19 cellular contexts compared by ENCODE assay signal in the genomic region with DNA sequence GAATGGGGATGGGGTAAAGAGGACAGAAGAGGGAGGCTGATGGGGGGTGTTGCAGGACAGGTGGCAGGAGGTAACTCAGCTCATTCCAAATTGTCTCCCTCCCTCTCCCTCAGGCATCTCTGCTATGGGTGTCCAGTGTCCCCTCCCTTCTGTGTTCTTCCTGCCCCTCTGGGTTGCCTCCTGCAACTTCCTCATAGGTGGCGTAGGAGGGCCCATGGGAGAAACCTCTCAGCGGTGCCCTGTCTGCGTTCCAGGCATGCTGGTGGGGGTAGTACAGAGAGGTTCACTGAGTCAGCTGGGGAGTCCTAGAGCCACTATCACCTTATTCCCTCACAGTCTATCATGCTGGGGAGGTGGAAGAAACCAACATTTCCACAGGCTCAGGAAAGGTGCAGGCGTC. TPM values are rescaled to one million over a fixed set of nuclear protein-coding genes. Genes with fewer than 3 reads are reported as not detected.
DNase-seq lines count a peak whose midpoint lies in the region; ATAC-seq, FAIRE-seq and TF ChIP-seq lines count a peak whose summit lies in the region.
"Had no signal": no experiment of that assay in that cellular context is flagged by ENCODE, and none has a peak within 500 bp of the region (broad histone marks: within the 10 kb centered on the region; RNA-seq: fewer than 3 reads in every experiment).

No MANE protein-coding gene starts in this region.

- FAIRE-seq in GM12878 (lab: Jason Lieb, UNC) (no peak), HTR-8/SVneo (lab: Jason Lieb, UNC) (no peak)
- FAIRE-seq: HepG2 had no signal

- H3K36me3 ChIP-seq in left ventricle myocardium inferior (peaks cover 6% of the 10 kb centered on the region), GM12878 (ENCODE audit: control insufficient read depth in 2 of 2, insufficient read depth in 2 of 2, low read length in 1 of 2) (no peaks in the 10 kb centered on the region), GM23248 (ENCODE audit: low read depth) (no peaks in the 10 kb centered on the region)
- H3K36me3 ChIP-seq: MG63 had no signal

- ATAC-seq in Right ventricle myocardium superior (ENCODE audit: poor library complexity) (no peak), GM12878 (no peak), GM18870 (IDR thresholded peaks at IDR 0.05; ENCODE audit: unreplicated experiment) (no peak)
- ATAC-seq: CD8-positive, alpha-beta T cell; HepG2 had no signal

- in situ Hi-C loops in GM12878 (cut with MboI), result no loop called here
- in situ Hi-C loops in GM23248 (cut with MboI), result no loop called here

- WGBS in GM12878 (ENCODE audit: insufficient coverage, insufficient replicate concordance, low lambda C conversion rate, missing lambda C conversion rate), result 17% methylated on average over 4 of the region's 4 CpGs
- 81 to 95% methylated on average over 4 of the region's 4 CpGs for WGBS in GM23248 (ENCODE audit: low coverage in 1 of 2, low lambda C conversion rate in 2 of 2, missing lambda C conversion rate in 2 of 2), 2 experiments

- H3K4me2 ChIP-seq in GM12878 (ENCODE audit: control insufficient read depth, insufficient read depth) (no peak overlapping the region), GM23248 (ENCODE audit: unreplicated experiment) (no peak overlapping the region)
- H3K4me2 ChIP-seq: KMS-11 had no signal

- RAD21 ChIA-PET in GM12878 (lab: Charles Lee; ENCODE audit: unreplicated experiment), result no interaction called here

- H2AFZ ChIP-seq in GM12878 (ENCODE audit: control insufficient read depth, low read depth, low read length) (no peak overlapping the region), GM23248 (no peak overlapping the region)

- TF ChIP-seq RAD21 in GM12878 (IDR thresholded peaks at IDR 0.05; ENCODE audit: insufficient read depth, low read depth, low read length), result no peak

- intact Hi-C loops in left ventricle myocardium inferior (cut with micrococcal nuclease) (no loop called here), Right ventricle myocardium superior (cut with DNase I) (no loop called here), GM12878 (cut with micrococcal nuclease; ENCODE audit: unreplicated experiment) (no loop called here)

- no peaks in the 10 kb centered on the region for H3F3A ChIP-seq in GM23248 (ENCODE audit: insufficient read depth)

- TF ChIP-seq CTCF in left ventricle myocardium inferior (IDR thresholded peaks at IDR 0.05; ENCODE audit: borderline replicate concordance), result no peak
- no peak for TF ChIP-seq CTCF in LNCaP clone FGC (IDR thresholded peaks at IDR 0.05; ENCODE audit: control insufficient read depth, extremely low read depth, insufficient read depth)
- TF ChIP-seq CTCF in GM12878 (IDR thresholded peaks at IDR 0.05 in 2 of 3, conservative IDR thresholded peaks at IDR 0.05 in 1 of 3; ENCODE audit: control insufficient read depth in 2 of 3, extremely low read depth in 1 of 3, insufficient read depth in 1 of 3, low read depth in 3 of 3, low read length in 3 of 3), result no peak

- H3K27ac ChIP-seq in left ventricle myocardium inferior (replicated peaks) (peak overlapping the region; percentile 84), GM12878 (ENCODE audit: control insufficient read depth, insufficient read depth) (no peak overlapping the region), GM23248 (no peak overlapping the region)
- H3K27ac ChIP-seq: KMS-11, RWPE1 had no signal

- no peak overlapping the region for H3K4me3 ChIP-seq in left ventricle myocardium inferior
- H3K4me3 ChIP-seq in LNCaP clone FGC (ENCODE audit: low read depth, low read length), result peak overlapping the region; percentile 17; the same call in 1 of the 2 replicates
- no peak overlapping the region for H3K4me3 ChIP-seq in GM12878
- no peak overlapping the region for H3K4me3 ChIP-seq in GM23248
- H3K4me3 ChIP-seq: MG63 had no signal

- H3K9me2 ChIP-seq in GM23248 (ENCODE audit: insufficient read depth), result no peaks in the 10 kb centered on the region

- H3K27me3 ChIP-seq in left ventricle myocardium inferior (ENCODE audit: low read depth) (peaks cover 5% of the 10 kb centered on the region), GM12878 (replicated peaks in 1 of 2; ENCODE audit: control insufficient read depth in 2 of 2, insufficient read depth in 2 of 2, low read length in 1 of 2) (peaks cover 2 to 10% of the 10 kb centered on the region in 2 experiments; a peak in 3 of 4 replicates), GM23248 (replicated peaks; ENCODE audit: insufficient read depth) (no peaks in the 10 kb centered on the region)
- H3K27me3 ChIP-seq: MG63 had no signal

- no peaks in the 10 kb centered on the region for H3K79me2 ChIP-seq in GM12878 (ENCODE audit: control insufficient read depth, insufficient read depth, low read length)
- H3K79me2 ChIP-seq in GM23248 (ENCODE audit: insufficient read depth), result no peaks in the 10 kb centered on the region

- DNase-seq in left ventricle myocardium inferior (no peak), Right ventricle myocardium superior (no peak), LNCaP clone FGC (ENCODE audit: low read depth) (no peak), GM12878 (ENCODE audit: low read depth, low spot score) (no peak), GM23248 (no peak), DMS79 treated with DMSO at 0.1 percent for 48 hours (lab: John Stamatoyannopoulos, UW) (no peak), HTR-8/SVneo (ENCODE audit: insufficient read length, low spot score) (no peak)
- DNase-seq: CD8-positive, alpha-beta T cell; MG63; NCI-H1417; NCI-H187 treated with DMSO at 0.1 percent for 48 hours; NCI-H446; NK-92 treated with Interleukin-12 subunit alpha and Interleukin-12 subunit beta, amount 100 ng/mL, for 24 hours had no signal

- H4K20me1 ChIP-seq in GM12878 (ENCODE audit: control insufficient read depth, insufficient read depth) (no peaks in the 10 kb centered on the region), GM23248 (ENCODE audit: insufficient read depth) (no peaks in the 10 kb centered on the region)

- CTCF ChIA-PET in GM12878 (lab: Yijun Ruan, JAX), result interaction anchor here (1.4 to 1.7 kb wide), 2 partner anchors 24 to 251 kb away, joined by 3 to 5 read pairs; no protein-coding TSS in a partner anchor

- SMC1A ChIA-PET in GM12878 (lab: Charles Lee; ENCODE audit: uncharacterized antibody, unreplicated experiment), result no interaction called here

- TF ChIP-seq EP300 in GM12878 (IDR thresholded peaks at IDR 0.05; ENCODE audit: borderline replicate concordance in 1 of 2, control insufficient read depth in 1 of 2, low read depth in 2 of 2, low read length in 2 of 2), result no peak

- no peak for TF ChIP-seq POLR2A in GM12878 (IDR thresholded peaks at IDR 0.05; ENCODE audit: low read depth, low read length)

- H3K4me1 ChIP-seq in left ventricle myocardium inferior (peaks cover 43% of the 10 kb centered on the region), GM12878 (ENCODE audit: control insufficient read depth, insufficient read depth, low read length) (0 out of 2 replicates have a peak, but pooled peaks cover 2% of the 10 kb centered on the region), GM23248 (ENCODE audit: insufficient read depth) (0 out of 2 replicates have a peak, but pooled peaks cover 3% of the 10 kb centered on the region)

- no TSS peak for BruUV-seq in GM12878 (replicated peaks; lab: Mats Ljungman, UMichigan)

- H3K9ac ChIP-seq in GM12878 (ENCODE audit: control insufficient read depth, insufficient read depth, low read length) (no peak overlapping the region), GM23248 (no peak overlapping the region)
- H3K9ac ChIP-seq: KMS-11 had no signal

- H3K9me3 ChIP-seq in left ventricle myocardium inferior (replicated peaks) (no peaks in the 10 kb centered on the region), GM12878 (replicated peaks; ENCODE audit: control insufficient read depth, insufficient read depth, low read length) (no peaks in the 10 kb centered on the region), GM23248 (ENCODE audit: low read depth) (no peaks in the 10 kb centered on the region)
- H3K9me3 ChIP-seq: MG63 had no signal

- POLR2A ChIA-PET in GM12878 (lab: Charles Lee), result no interaction called here

RNA-seq across cellular contexts. Expression of a gene that starts 14.7 kb away (rescaled TPM):
- total RNA-seq in left ventricle myocardium inferior (not detected), Right ventricle myocardium superior (not detected), GM12878 (2014; rRNA removed) (not detected in 2 replicates), GM12878 (2014; rRNA removed; fragmentation: Illumina TruSeq; extraction: Trizol) (not detected in 2 replicates), GM12878 (2021) (not detected in 2 replicates)
- total RNA-seq in GM12878 (2013; cell fraction: nucleolus; rRNA removed), result not detected in 2 replicates
- not detected for polyA plus RNA-seq in GM12878 (2011; ENCODE audit: low read depth)
- polyA plus RNA-seq in GM12878 (2011; rRNA removed) (not detected in 2 replicates), GM12878 (2014; fragmentation: Illumina TruSeq; extraction: Trizol) (not detected in 2 replicates), GM12878 (2014; fragmentation: Nextera tagmentation; extraction: Ambion mirVana) (not detected), GM12878 (2014; rRNA removed) (not detected in 2 replicates), GM12878 (2016; fragmentation: Nextera tagmentation; extraction: Ambion mirVana) (not detected), GM23248 (2016; fragmentation: Nextera tagmentation; extraction: Ambion mirVana) (not detected in 2 replicates)
- polyA plus RNA-seq in GM12878 (2011; cell fraction: cytosol; rRNA removed), result not detected in 2 replicates
- not detected in 2 replicates for polyA plus RNA-seq in GM12878 (2011; cell fraction: nucleus; rRNA removed)
- polyA plus RNA-seq in GM12878 (2012), result not detected in 2 replicates
- polyA minus RNA-seq in GM12878 (2011; rRNA and poly(A)+ RNA removed), result not detected in 2 replicates
- not detected in 2 replicates for polyA minus RNA-seq in GM12878 (2011; cell fraction: cytosol; rRNA and poly(A)+ RNA removed)
- polyA minus RNA-seq in GM12878 (2011; cell fraction: nucleus; rRNA and poly(A)+ RNA removed), result not detected in 2 replicates
- not detected in 2 replicates for total RNA-seq in GM23248 (2014; rRNA removed; shearing (Covaris generic))
- total RNA-seq: CD8-positive, alpha-beta T cell; HepG2; OCI-LY7; SK-MEL-5 had no signal
- polyA plus RNA-seq: HepG2 had no signal

RNA-seq across cellular contexts. Expression of a gene that starts 14.9 kb away (rescaled TPM):
- total RNA-seq in left ventricle myocardium inferior (19.4 TPM), Right ventricle myocardium superior (17.2 TPM), GM12878 (2014; rRNA removed) (not detected in 2 replicates), GM12878 (2014; rRNA removed; fragmentation: Illumina TruSeq; extraction: Trizol) (not detected in 2 replicates), GM12878 (2021) (not detected in 2 replicates)
- total RNA-seq in GM12878 (2013; cell fraction: nucleolus; rRNA removed), result not detected in 2 replicates
- not detected for polyA plus RNA-seq in GM12878 (2011; ENCODE audit: low read depth)
- polyA plus RNA-seq in GM12878 (2011; rRNA removed) (not detected in 2 replicates), GM12878 (2014; fragmentation: Illumina TruSeq; extraction: Trizol) (not detected in 2 replicates), GM12878 (2014; fragmentation: Nextera tagmentation; extraction: Ambion mirVana) (not detected), GM12878 (2014; rRNA removed) (not detected in 2 replicates), GM12878 (2016; fragmentation: Nextera tagmentation; extraction: Ambion mirVana) (not detected), GM23248 (2016; fragmentation: Nextera tagmentation; extraction: Ambion mirVana) (not detected in 2 replicates)
- polyA plus RNA-seq in GM12878 (2011; cell fraction: cytosol; rRNA removed), result not detected in 2 replicates
- polyA plus RNA-seq in GM12878 (2011; cell fraction: nucleus; rRNA removed), result not detected in 2 replicates
- polyA plus RNA-seq in GM12878 (2012), result not detected in 2 replicates
- polyA minus RNA-seq in GM12878 (2011; rRNA and poly(A)+ RNA removed), result not detected in 2 replicates
- polyA minus RNA-seq in GM12878 (2011; cell fraction: cytosol; rRNA and poly(A)+ RNA removed), result not detected in 2 replicates
- not detected in 2 replicates for polyA minus RNA-seq in GM12878 (2011; cell fraction: nucleus; rRNA and poly(A)+ RNA removed)
- total RNA-seq in GM23248 (2014; rRNA removed; shearing (Covaris generic)), result not detected in 2 replicates
- total RNA-seq: CD8-positive, alpha-beta T cell; HepG2; OCI-LY7; SK-MEL-5 had no signal
- polyA plus RNA-seq: HepG2 had no signal

RNA-seq across cellular contexts. Expression of a gene that starts 29.7 kb away (rescaled TPM):
- total RNA-seq in left ventricle myocardium inferior (1.3 TPM), Right ventricle myocardium superior (1.00 TPM), GM12878 (2014; rRNA removed) (1.6 and 1.7 TPM in 2 replicates), GM12878 (2014; rRNA removed; fragmentation: Illumina TruSeq; extraction: Trizol) (1.1 and 1.5 TPM in 2 replicates), GM12878 (2021) (3.4 and 4.7 TPM in 2 replicates)
- total RNA-seq in GM12878 (2013; cell fraction: nucleolus; rRNA removed), result 5.0 and 6.5 TPM in 2 replicates
- polyA plus RNA-seq in GM12878 (2011; ENCODE audit: low read depth), result 1.7 TPM
- polyA plus RNA-seq in GM12878 (2011; rRNA removed) (0.91 and 2.0 TPM in 2 replicates), GM12878 (2014; fragmentation: Illumina TruSeq; extraction: Trizol) (2.6 and 3.2 TPM in 2 replicates), GM12878 (2014; fragmentation: Nextera tagmentation; extraction: Ambion mirVana) (1 to 10 TPM; 1.2 to 2.3 TPM), GM12878 (2014; rRNA removed) (4.2 and 4.6 TPM in 2 replicates), GM12878 (2016; fragmentation: Nextera tagmentation; extraction: Ambion mirVana) (1 to 10 TPM; 1.8 to 2.2 TPM), GM23248 (2016; fragmentation: Nextera tagmentation; extraction: Ambion mirVana) (1.2 and 2.0 TPM in 2 replicates)
- polyA plus RNA-seq in GM12878 (2011; cell fraction: cytosol; rRNA removed), result 2.4 and 2.8 TPM in 2 replicates
- polyA plus RNA-seq in GM12878 (2011; cell fraction: nucleus; rRNA removed), result 12.6 and 18.6 TPM in 2 replicates
- 2.8 and 3.0 TPM in 2 replicates for polyA plus RNA-seq in GM12878 (2012)
- 2.0 and 2.2 TPM in 2 replicates for polyA minus RNA-seq in GM12878 (2011; rRNA and poly(A)+ RNA removed)
- 0.53 and 1.1 TPM in 2 replicates for polyA minus RNA-seq in GM12878 (2011; cell fraction: cytosol; rRNA and poly(A)+ RNA removed)
- 2.8 and 6.6 TPM in 2 replicates for polyA minus RNA-seq in GM12878 (2011; cell fraction: nucleus; rRNA and poly(A)+ RNA removed)
- 0.65 and 2.0 TPM in 2 replicates for total RNA-seq in GM23248 (2014; rRNA removed; shearing (Covaris generic))

RNA-seq across cellular contexts. Expression of a gene that starts 36.4 kb away (rescaled TPM):
- total RNA-seq in left ventricle myocardium inferior (25.6 TPM), Right ventricle myocardium superior (23.2 TPM), GM12878 (2014; rRNA removed) (48.8 and 52.3 TPM in 2 replicates), GM12878 (2014; rRNA removed; fragmentation: Illumina TruSeq; extraction: Trizol) (26.9 and 30.1 TPM in 2 replicates), GM12878 (2021) (41.9 and 48.9 TPM in 2 replicates)
- 3.2 and 3.6 TPM in 2 replicates for total RNA-seq in GM12878 (2013; cell fraction: nucleolus; rRNA removed)
- 24.4 TPM for polyA plus RNA-seq in GM12878 (2011; ENCODE audit: low read depth)
- polyA plus RNA-seq in GM12878 (2011; rRNA removed) (37.0 and 63.3 TPM in 2 replicates), GM12878 (2014; fragmentation: Illumina TruSeq; extraction: Trizol) (31.3 and 47.5 TPM in 2 replicates), GM12878 (2014; fragmentation: Nextera tagmentation; extraction: Ambion mirVana) (100 to 1,000 TPM; 123 to 181 TPM), GM12878 (2014; rRNA removed) (59.5 and 67.1 TPM in 2 replicates), GM12878 (2016; fragmentation: Nextera tagmentation; extraction: Ambion mirVana) (10 to 100 TPM; 87.2 to 91.4 TPM), GM23248 (2016; fragmentation: Nextera tagmentation; extraction: Ambion mirVana) (29.7 and 30.3 TPM in 2 replicates)
- 88.3 and 119 TPM in 2 replicates for polyA plus RNA-seq in GM12878 (2011; cell fraction: cytosol; rRNA removed)
- 84.7 and 108 TPM in 2 replicates for polyA plus RNA-seq in GM12878 (2011; cell fraction: nucleus; rRNA removed)
- polyA plus RNA-seq in GM12878 (2012), result 33.7 and 42.9 TPM in 2 replicates
- 23.9 and 48.8 TPM in 2 replicates for polyA minus RNA-seq in GM12878 (2011; rRNA and poly(A)+ RNA removed)
- 24.4 and 24.7 TPM in 2 replicates for polyA minus RNA-seq in GM12878 (2011; cell fraction: cytosol; rRNA and poly(A)+ RNA removed)
- 10.2 and 14.9 TPM in 2 replicates for polyA minus RNA-seq in GM12878 (2011; cell fraction: nucleus; rRNA and poly(A)+ RNA removed)
- 4.8 and 13.8 TPM in 2 replicates for total RNA-seq in GM23248 (2014; rRNA removed; shearing (Covaris generic))
